Comparison of ENCODE assay signal across 1 cellular context in genomic region chr4:6727943-6728250, GRCh38.
TF ChIP-seq lines count a peak whose summit lies in the region.

No MANE protein-coding gene starts in this region.

TF ChIP-seq in H1, 55 proteins besides CTCF, POLR2A, EP300 and RAD21:
- no peak for TF ChIP-seq EGR1 (IDR thresholded peaks at IDR 0.05; ENCODE audit: borderline replicate concordance, low read depth, low read length)
- TF ChIP-seq CBX5 (IDR thresholded peaks at IDR 0.05; ENCODE audit: low read depth, low read length) = no peak
- no peak for TF ChIP-seq GABPA (IDR thresholded peaks at IDR 0.05; ENCODE audit: borderline replicate concordance, insufficient read depth, low read length)
- no peak for TF ChIP-seq SIN3A (conservative IDR thresholded peaks at IDR 0.05 in 1 of 2, IDR thresholded peaks at IDR 0.05 in 1 of 2; ENCODE audit: low read depth in 1 of 2, low read length in 2 of 2)
